Comparison of ENCODE assay signal across 12 cellular contexts in the genomic region with DNA sequence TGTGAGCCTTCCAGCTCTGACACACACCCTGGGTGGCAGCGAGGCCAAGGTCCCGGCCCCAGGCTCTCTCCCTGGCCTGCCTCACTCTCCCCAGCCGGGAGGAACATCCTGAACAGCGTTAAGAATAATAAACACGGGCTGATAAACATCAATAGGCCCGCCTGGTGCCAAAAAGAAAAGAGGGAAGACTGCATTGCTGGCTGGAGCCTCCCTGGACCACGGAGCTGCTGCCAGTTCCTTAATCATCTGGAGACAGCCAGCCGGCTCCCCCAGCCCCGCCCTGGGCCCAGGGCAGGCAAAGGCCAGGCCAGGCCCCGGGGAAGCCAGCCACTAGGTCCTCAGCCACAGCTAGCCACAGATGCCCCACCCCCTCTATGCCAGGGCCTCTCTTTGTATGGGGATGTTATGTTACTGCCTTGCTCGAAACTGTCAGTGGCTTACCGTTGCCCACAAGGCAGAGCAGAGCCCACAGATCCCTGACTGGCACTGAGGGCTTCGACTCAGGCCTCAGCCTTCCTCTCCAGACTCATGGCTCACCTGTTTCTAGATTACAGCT.
DNase-seq lines count a peak whose midpoint lies in the region; ATAC-seq and TF ChIP-seq lines count a peak whose summit lies in the region.
"Had no signal": no experiment of that assay in that cellular context is flagged by ENCODE, and none has a peak within 500 bp of the region (broad histone marks: within the 10 kb centered on the region; RNA-seq: fewer than 3 reads in every experiment).

No MANE protein-coding gene starts in this region.

- no peaks in the 10 kb centered on the region for H3K27me3 ChIP-seq in aorta (ENCODE audit: control insufficient read depth in 1 of 2, insufficient read depth in 2 of 2, low read length in 1 of 2)

- peaks cover 2% of the 10 kb centered on the region for H3K36me3 Mint-ChIP-seq in chondrocyte (ENCODE audit: low read depth)

- H3K4me1 Mint-ChIP-seq in chondrocyte (ENCODE audit: low read depth): peaks cover 55% of the 10 kb centered on the region

- peak; percentile 43 for DNase-seq in DMS 273 (lab: John Stamatoyannopoulos, UW; ENCODE audit: unreplicated experiment)
- DNase-seq in DMS 273 treated with DMSO at 0.1 percent for 48 hours (lab: John Stamatoyannopoulos, UW): no peak
- DNase-seq in chondrocyte (ENCODE audit: low spot score): no peak
- DNase-seq in medulla oblongata (ENCODE audit: extremely low spot score): peak; percentile 22
- peak; percentile 80 for DNase-seq in aorta
- DNase-seq in NCI-H2029 treated with DMSO at 0.1 percent for 48 hours (lab: John Stamatoyannopoulos, UW): no peak
- DNase-seq: 8988T; activated CD4-positive, alpha-beta T cell treated with anti-CD3 and anti-CD28 coated beads for 48 hours; NCI-H2227 treated with DMSO at 0.1 percent for 48 hours; stimulated activated CD4-positive, alpha-beta T cell treated with anti-CD3 and anti-CD28 coated beads, Interleukin-4, amount 100 ng/mL, for 24 hours had no signal

- H3K27ac Mint-ChIP-seq in chondrocyte (ENCODE audit: unreplicated experiment): peak overlapping the region; percentile 22

- TF ChIP-seq CTCF in chondrocyte (IDR thresholded peaks at IDR 0.05): no peak

- H3K9me3 ChIP-seq in aorta (ENCODE audit: control insufficient read depth, low read length): no peaks in the 10 kb centered on the region

- H3K4me3 ChIP-seq in aorta (ENCODE audit: low read length in 2 of 2): no peak overlapping the region

- ATAC-seq in aorta (ENCODE audit: low FRiP score): peak; percentile 71
- no peak for ATAC-seq in HG03045 (IDR thresholded peaks at IDR 0.05; ENCODE audit: unreplicated experiment)
- no peak for ATAC-seq in HG02588 (IDR thresholded peaks at IDR 0.05; ENCODE audit: unreplicated experiment)

- 9 to 10% methylated on average over 13 of the region's 13 CpGs for WGBS in aorta, 2 donors

- peak overlapping the region in 1 of 2 donors; percentile 83 for H3K27ac ChIP-seq in aorta (ENCODE audit: low read depth in 1 of 2, low read length in 2 of 2)

- H3K9me3 Mint-ChIP-seq in chondrocyte (ENCODE audit: low read depth): peaks cover 15% of the 10 kb centered on the region

- H3K4me1 ChIP-seq in aorta (ENCODE audit: control insufficient read depth in 1 of 2, insufficient read depth in 2 of 2, low read length in 2 of 2): no peaks in the 10 kb centered on the region

- no peaks in the 10 kb centered on the region for H3K36me3 ChIP-seq in aorta (ENCODE audit: control insufficient read depth in 1 of 2, insufficient read depth in 2 of 2, low read length in 1 of 2)

- intact Hi-C loops in aorta (cut with DNase I): loop anchor here in 1 of 2 donors (5.0 kb wide), 1 partner anchor 45 kb away; no protein-coding TSS in a partner anchor

- no peak overlapping the region for H3K4me3 Mint-ChIP-seq in chondrocyte (ENCODE audit: unreplicated experiment)

- no peaks in the 10 kb centered on the region for H3K27me3 Mint-ChIP-seq in chondrocyte (ENCODE audit: low read depth)

Comparison
In these comparisons a context has a peak if more than half of its experiments do, and no peak if none do; other contexts are left out.
1. DNase-seq: peak in DMS 273 (single experiment), medulla oblongata (single experiment) and aorta (2 of 2); none in DMS 273 treated with DMSO at 0.1 percent for 48 hours (single experiment), chondrocyte (single experiment) and NCI-H2029 treated with DMSO at 0.1 percent for 48 hours (single experiment).